In the genomic region with DNA sequence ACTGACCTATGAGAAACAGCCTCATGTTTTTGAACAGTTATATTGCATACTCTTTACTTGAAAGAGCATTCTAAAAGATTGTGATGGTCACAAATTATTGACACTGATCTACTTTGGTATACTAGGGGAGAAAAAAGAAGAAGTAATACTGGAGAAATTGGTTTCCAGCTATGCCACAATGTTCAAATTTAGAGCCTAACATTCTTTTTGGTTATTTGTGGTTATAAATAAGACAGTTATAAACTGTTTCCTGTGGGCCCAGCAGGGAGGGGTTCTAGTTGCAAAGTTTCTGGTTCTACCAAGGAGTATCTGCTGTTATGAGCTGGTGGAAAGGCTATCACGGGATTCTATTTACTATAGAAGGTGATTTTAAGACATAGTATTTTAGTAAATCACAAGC, we compare ENCODE assay signal across 1 cellular context.
TF ChIP-seq lines count a peak whose summit lies in the region.

No MANE protein-coding gene starts in this region.

TF ChIP-seq in GM12878, 131 proteins besides CTCF, POLR2A, EP300 and RAD21:
- peak; percentile 73 for TF ChIP-seq NFIC (IDR thresholded peaks at IDR 0.05; ENCODE audit: low read depth, low read length)
- TF ChIP-seq FOXM1 (IDR thresholded peaks at IDR 0.05; ENCODE audit: low read depth, low read length) = 0 out of 2 replicates have a peak, but pooled peaks have one; percentile 32
- peak; percentile 75; the same call in 1 of the 2 replicates for TF ChIP-seq MTA3 (IDR thresholded peaks at IDR 0.05; ENCODE audit: borderline replicate concordance, low read length)
- TF ChIP-seq FOXK2 (IDR thresholded peaks at IDR 0.05) = no peak
- peak in 1 of 2 experiments; percentile 13; a peak in 1 of 4 replicates for TF ChIP-seq BHLHE40 (IDR thresholded peaks at IDR 0.05; ENCODE audit: borderline replicate concordance in 1 of 2, low read depth in 2 of 2, low read length in 1 of 2)
- TF ChIP-seq, protein P1, sequence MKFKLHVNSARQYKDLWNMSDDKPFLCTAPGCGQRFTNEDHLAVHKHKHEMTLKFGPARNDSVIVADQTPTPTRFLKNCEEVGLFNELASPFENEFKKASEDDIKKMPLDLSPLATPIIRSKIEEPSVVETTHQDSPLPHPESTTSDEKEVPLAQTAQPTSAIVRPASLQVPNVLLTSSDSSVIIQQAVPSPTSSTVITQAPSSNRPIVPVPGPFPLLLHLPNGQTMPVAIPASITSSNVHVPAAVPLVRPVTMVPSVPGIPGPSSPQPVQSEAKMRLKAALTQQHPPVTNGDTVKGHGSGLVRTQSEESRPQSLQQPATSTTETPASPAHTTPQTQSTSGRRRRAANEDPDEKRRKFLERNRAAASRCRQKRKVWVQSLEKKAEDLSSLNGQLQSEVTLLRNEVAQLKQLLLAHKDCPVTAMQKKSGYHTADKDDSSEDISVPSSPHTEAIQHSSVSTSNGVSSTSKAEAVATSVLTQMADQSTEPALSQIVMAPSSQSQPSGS (IDR thresholded peaks at IDR 0.05; ENCODE audit: low read length) = peak; percentile 61; the same call in 1 of the 2 replicates
- no peak for TF ChIP-seq PML (IDR thresholded peaks at IDR 0.05; ENCODE audit: low read length)
- peak; percentile 77; the same call in 1 of the 2 replicates for TF ChIP-seq MTA2 (IDR thresholded peaks at IDR 0.05; ENCODE audit: low read depth)
- TF ChIP-seq MYC (IDR thresholded peaks at IDR 0.05; ENCODE audit: insufficient read depth, insufficient read length, insufficient replicate concordance, low read length, severe bottlenecking) = no peak
- TF ChIP-seq IKZF1 (conservative IDR thresholded peaks at IDR 0.05) = peak; percentile 34; the same call in 1 of the 2 replicates
- TF ChIP-seq ATF7 (IDR thresholded peaks at IDR 0.05; ENCODE audit: low read depth) = peak; percentile 36; the same call in 1 of the 2 replicates
- peak; percentile 91 for TF ChIP-seq MEF2B (IDR thresholded peaks at IDR 0.05; ENCODE audit: partially characterized antibody, poor library complexity, severe bottlenecking)
- peak; percentile 95 for TF ChIP-seq RUNX3 (IDR thresholded peaks at IDR 0.05; ENCODE audit: low read length)
- peak; percentile 92 for TF ChIP-seq MEF2A (IDR thresholded peaks at IDR 0.05; ENCODE audit: insufficient read depth, low read depth, low read length)
- no peak for TF ChIP-seq POLR2AphosphoS2 (IDR thresholded peaks at IDR 0.05; ENCODE audit: low read depth, low read length)
- peak; percentile 57; the same call in 1 of the 2 replicates for TF ChIP-seq DPF2 (IDR thresholded peaks at IDR 0.05)
- TF ChIP-seq, protein P2, sequence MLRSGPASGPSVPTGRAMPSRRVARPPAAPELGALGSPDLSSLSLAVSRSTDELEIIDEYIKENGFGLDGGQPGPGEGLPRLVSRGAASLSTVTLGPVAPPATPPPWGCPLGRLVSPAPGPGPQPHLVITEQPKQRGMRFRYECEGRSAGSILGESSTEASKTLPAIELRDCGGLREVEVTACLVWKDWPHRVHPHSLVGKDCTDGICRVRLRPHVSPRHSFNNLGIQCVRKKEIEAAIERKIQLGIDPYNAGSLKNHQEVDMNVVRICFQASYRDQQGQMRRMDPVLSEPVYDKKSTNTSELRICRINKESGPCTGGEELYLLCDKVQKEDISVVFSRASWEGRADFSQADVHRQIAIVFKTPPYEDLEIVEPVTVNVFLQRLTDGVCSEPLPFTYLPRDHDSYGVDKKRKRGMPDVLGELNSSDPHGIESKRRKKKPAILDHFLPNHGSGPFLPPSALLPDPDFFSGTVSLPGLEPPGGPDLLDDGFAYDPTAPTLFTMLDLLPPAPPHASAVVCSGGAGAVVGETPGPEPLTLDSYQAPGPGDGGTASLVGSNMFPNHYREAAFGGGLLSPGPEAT (IDR thresholded peaks at IDR 0.05; ENCODE audit: low read depth) = peak; percentile 45; the same call in 1 of the 2 replicates
- peak; percentile 31 to 37; a peak in 2 of 4 replicates for TF ChIP-seq IKZF2 (IDR thresholded peaks at IDR 0.05)
- 0 out of 2 replicates have a peak, but pooled peaks have one; percentile 23 for TF ChIP-seq CBX5 (IDR thresholded peaks at IDR 0.05; ENCODE audit: low read depth)
- TF ChIP-seq, protein P3, sequence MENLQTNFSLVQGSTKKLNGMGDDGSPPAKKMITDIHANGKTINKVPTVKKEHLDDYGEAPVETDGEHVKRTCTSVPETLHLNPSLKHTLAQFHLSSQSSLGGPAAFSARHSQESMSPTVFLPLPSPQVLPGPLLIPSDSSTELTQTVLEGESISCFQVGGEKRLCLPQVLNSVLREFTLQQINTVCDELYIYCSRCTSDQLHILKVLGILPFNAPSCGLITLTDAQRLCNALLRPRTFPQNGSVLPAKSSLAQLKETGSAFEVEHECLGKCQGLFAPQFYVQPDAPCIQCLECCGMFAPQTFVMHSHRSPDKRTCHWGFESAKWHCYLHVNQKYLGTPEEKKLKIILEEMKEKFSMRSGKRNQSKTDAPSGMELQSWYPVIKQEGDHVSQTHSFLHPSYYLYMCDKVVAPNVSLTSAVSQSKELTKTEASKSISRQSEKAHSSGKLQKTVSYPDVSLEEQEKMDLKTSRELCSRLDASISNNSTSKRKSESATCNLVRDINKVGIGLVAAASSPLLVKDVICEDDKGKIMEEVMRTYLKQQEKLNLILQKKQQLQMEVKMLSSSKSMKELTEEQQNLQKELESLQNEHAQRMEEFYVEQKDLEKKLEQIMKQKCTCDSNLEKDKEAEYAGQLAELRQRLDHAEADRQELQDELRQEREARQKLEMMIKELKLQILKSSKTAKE (IDR thresholded peaks at IDR 0.05; ENCODE audit: low read depth, poor library complexity, severe bottlenecking) = peak; percentile 45
- no peak for TF ChIP-seq ZNF274 (IDR thresholded peaks at IDR 0.05; ENCODE audit: insufficient read depth, insufficient read length)
TF ChIP-seq in GM12878: peak in this region for 16.
